Comparison of ENCODE assay signal across 1 cellular context in the genomic region with DNA sequence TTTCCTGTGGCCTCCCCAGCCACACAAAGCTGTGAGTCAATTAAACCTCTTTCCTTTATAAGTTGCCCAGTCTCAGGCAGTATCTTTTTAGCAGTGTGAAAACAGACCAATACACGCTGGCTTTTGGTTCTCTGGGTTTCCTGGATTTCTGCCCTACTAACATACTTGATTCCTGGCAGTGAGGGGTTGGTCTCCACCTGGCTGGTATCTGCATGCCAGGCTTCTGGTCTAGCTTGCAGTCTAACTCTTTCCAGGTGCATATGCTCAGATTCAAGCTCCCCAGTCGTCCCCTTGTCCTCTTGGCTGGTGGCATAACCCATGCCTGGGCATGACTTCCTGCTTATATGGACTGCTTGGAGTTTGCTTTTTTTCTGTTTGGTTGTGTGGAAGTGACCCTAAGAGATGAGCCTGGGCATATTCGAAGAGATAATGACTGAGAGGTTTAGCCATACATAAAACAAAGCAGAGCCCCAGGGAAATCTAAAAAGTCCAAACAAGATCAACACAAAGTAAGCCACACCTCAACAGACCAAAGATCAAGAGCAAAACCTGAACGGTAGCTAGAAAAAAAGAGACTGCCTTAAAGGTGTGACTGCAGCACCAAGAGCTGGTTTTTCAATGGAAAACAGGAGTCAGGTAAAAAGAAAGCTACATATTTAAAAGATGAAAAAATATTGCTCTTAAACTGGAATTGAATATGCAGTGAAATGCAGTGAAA.
TF ChIP-seq lines count a peak whose summit lies in the region.

No MANE protein-coding gene starts in this region.

TF ChIP-seq in IMR-90, 13 proteins besides CTCF, POLR2A, EP300 and RAD21:
- no peak for TF ChIP-seq ELK1 (IDR thresholded peaks at IDR 0.05; ENCODE audit: borderline replicate concordance, low read depth, low read length)
- no peak for TF ChIP-seq NFE2L2 (IDR thresholded peaks at IDR 0.05; ENCODE audit: low read depth, low read length)
- TF ChIP-seq CHD1 (IDR thresholded peaks at IDR 0.05; ENCODE audit: low read depth, low read length): no peak
- TF ChIP-seq USF2 (IDR thresholded peaks at IDR 0.05; ENCODE audit: low read depth, low read length): no peak
- no peak for TF ChIP-seq RCOR1 (IDR thresholded peaks at IDR 0.05; ENCODE audit: insufficient replicate concordance, low read length)
- TF ChIP-seq BHLHE40 (IDR thresholded peaks at IDR 0.05; ENCODE audit: low read depth, low read length): no peak
- no peak for TF ChIP-seq MAFK (IDR thresholded peaks at IDR 0.05; ENCODE audit: low read depth, low read length)
- TF ChIP-seq MAZ (IDR thresholded peaks at IDR 0.05; ENCODE audit: borderline replicate concordance, low read depth, low read length): no peak
- TF ChIP-seq MXI1 (IDR thresholded peaks at IDR 0.05; ENCODE audit: borderline replicate concordance, low read depth, low read length): no peak
- no peak for TF ChIP-seq SMC3 (IDR thresholded peaks at IDR 0.05; ENCODE audit: low read depth, low read length)
- no peak for TF ChIP-seq FOS (IDR thresholded peaks at IDR 0.05; ENCODE audit: low read depth, low read length)
- TF ChIP-seq CEBPB (IDR thresholded peaks at IDR 0.05; ENCODE audit: low read depth, low read length): no peak
- no peak for TF ChIP-seq RFX5 (IDR thresholded peaks at IDR 0.05; ENCODE audit: low read depth, low read length)
TF ChIP-seq in IMR-90: peak in this region for 0.
